ENCODE assay signal across 7 cellular contexts in genomic region chr9:111038336-111039202, GRCh38. TPM values are rescaled to one million over a fixed set of nuclear protein-coding genes. Genes with fewer than 3 reads are reported as not detected.
A peak's percentile ranks its signal among the peaks of the same experiment; 100 is the strongest.
DNase-seq lines count a peak whose midpoint lies in the region; ATAC-seq and TF ChIP-seq lines count a peak whose summit lies in the region.

TSS of gene LPAR1 (minus strand) at chr9:111038470. CDS start at chr9:110972117, 66,353 bp downstream.

- ATAC-seq in GM18861 (IDR thresholded peaks at IDR 0.05; ENCODE audit: unreplicated experiment) = peak; percentile 14
- ATAC-seq in body of pancreas = peak; percentile 70
- ATAC-seq in sciatic nerve = peak; percentile 84

- TF ChIP-seq CTCF in body of pancreas (IDR thresholded peaks at IDR 0.05) = no peak
- TF ChIP-seq CTCF in GM20000 (IDR thresholded peaks at IDR 0.05; ENCODE audit: extremely low read depth, missing control alignments) = no peak

- peak; percentile 46 to 75 (median 58) for DNase-seq in body of pancreas
- peak; percentile 69 for DNase-seq in iPS-NIHi11 (ENCODE audit: low spot score)
- DNase-seq in sciatic nerve (ENCODE audit: low spot score) = peak; percentile 88
- no peak for DNase-seq in GM20000 (ENCODE audit: low spot score)
- no peak for DNase-seq in stimulated activated CD4-positive, alpha-beta T cell treated with anti-CD3 and anti-CD28 coated beads, Interleukin-4, amount 100 ng/mL, for 24 hours

- intact Hi-C loops in body of pancreas (cut with DNase I) (no loop called here), sciatic nerve (cut with DNase I) (no loop called here)

- H3K4me1 ChIP-seq in HUES48 (ENCODE audit: control insufficient read depth, insufficient read depth, low read length) (peaks cover 26% of the 10 kb centered on the region), body of pancreas (peaks cover 13% of the 10 kb centered on the region)

- no peaks in the 10 kb centered on the region for H3K9me3 ChIP-seq in HUES48 (ENCODE audit: control insufficient read depth, insufficient read depth, low read length)
- no peaks in the 10 kb centered on the region for H3K9me3 ChIP-seq in body of pancreas

- H3K4me3 ChIP-seq in HUES48 (ENCODE audit: low read depth, low read length) (peak within 1 kb of the TSS; percentile 82), body of pancreas (peak within 1 kb of the TSS; percentile 44 to 71)

- peak in 2 of 3 donors; percentile 57 to 72 for TF ChIP-seq POLR2A in body of pancreas (IDR thresholded peaks at IDR 0.05)

- H3K27ac ChIP-seq in HUES48 (ENCODE audit: low read depth, low read length) (peak within 1 kb of the TSS; percentile 35), body of pancreas (peak within 1 kb of the TSS; percentile 65 to 94 (median 84))

- WGBS in body of pancreas, 2 donors = 1% methylated on average over 36 to 53 of the region's 71 CpGs

- H3K27me3 ChIP-seq in HUES48 (ENCODE audit: control insufficient read depth, insufficient read depth, low read length) (peaks cover 18% of the 10 kb centered on the region), body of pancreas (no peaks in the 10 kb centered on the region)

- H3K36me3 ChIP-seq in HUES48 (ENCODE audit: control insufficient read depth, insufficient read depth, low read length) = no peaks in the 10 kb centered on the region
- H3K36me3 ChIP-seq in body of pancreas (replicated peaks in 1 of 2; ENCODE audit: insufficient read depth in 1 of 2, low read depth in 2 of 2) = no peaks in the 10 kb centered on the region

- H3K9ac ChIP-seq in HUES48 (ENCODE audit: low read depth, low read length) = peak within 1 kb of the TSS; percentile 69; the same call in 1 of the 2 replicates

RNA-seq across cellular contexts. Expression of gene LPAR1, which starts in this region (rescaled TPM):
- total RNA-seq in body of pancreas = 10 to 100 TPM; 10.9 to 13.0 TPM
- total RNA-seq in sciatic nerve = 170 TPM

Comparison
In these comparisons a context has a peak if more than half of its experiments do, and no peak if none do; other contexts are left out.
1. RNA of gene LPAR1 (total RNA-seq): 170 TPM in sciatic nerve (single experiment); 10.9 to 13.0 TPM in body of pancreas; every median in the first group is over 10 times any median in the second.
2. ATAC-seq: peak in every context shown above with its lines; median percentile 84 in sciatic nerve; 70 in body of pancreas; 14 in GM18861.
3. DNase-seq: peak in body of pancreas (4 of 4), iPS-NIHi11 (single experiment) and sciatic nerve (single experiment); none in GM20000 (single experiment) and stimulated activated CD4-positive, alpha-beta T cell treated with anti-CD3 and anti-CD28 coated beads, Interleukin-4, amount 100 ng/mL, for 24 hours (single experiment).